16 cellular contexts compared by ENCODE assay signal in genomic region chr15:99578809-99579208, GRCh38. TPM values are rescaled to one million over a fixed set of nuclear protein-coding genes. Genes with fewer than 3 reads are reported as not detected.
DNase-seq lines count a peak whose midpoint lies in the region; ATAC-seq, FAIRE-seq and TF ChIP-seq lines count a peak whose summit lies in the region.
"Had no signal": no experiment of that assay in that cellular context is flagged by ENCODE, and none has a peak within 500 bp of the region (broad histone marks: within the 10 kb centered on the region; RNA-seq: fewer than 3 reads in every experiment).

No MANE protein-coding gene starts in this region.

- TF ChIP-seq RAD21 in K562 (CRISPR knock-in tag; conservative IDR thresholded peaks at IDR 0.05 in 1 of 2, IDR thresholded peaks at IDR 0.05 in 1 of 2): no peak

- H3K9ac ChIP-seq in K562 (ENCODE audit: insufficient read depth in 1 of 2, low read depth in 2 of 2, low read length in 2 of 2): no peak overlapping the region

- TF ChIP-seq POLR2A in K562 (conservative IDR thresholded peaks at IDR 0.05): no peak

- intact Hi-C loops in K562 (cut with micrococcal nuclease): no loop called here

- POLR2A ChIA-PET in K562 (lab: Yijun Ruan, JAX): interaction anchor here (0.6 to 2.9 kb wide), 4 partner anchors 11 to 89 kb away, joined by 3 to 15 read pairs (median 3); no protein-coding TSS in a partner anchor

- H3K4me3 ChIP-seq in K562: no peak overlapping the region
- peak overlapping the region; percentile 7 for H3K4me3 ChIP-seq in osteoblast (ENCODE audit: insufficient read depth, low read length)
- H3K4me3 ChIP-seq: smooth muscle cell, thoracic aorta had no signal

- TF ChIP-seq EP300 in K562 (IDR thresholded peaks at IDR 0.05; ENCODE audit: low read length): no peak

- no TSS peak for BruUV-seq in K562 (replicated peaks; lab: Mats Ljungman, UMichigan)

- H2AFZ ChIP-seq in K562 (ENCODE audit: low read depth, low read length): no peak overlapping the region
- H2AFZ ChIP-seq in osteoblast (ENCODE audit: low read length): no peak overlapping the region

- H3K4me2 ChIP-seq in K562 (ENCODE audit: insufficient read depth, low read length) (peak overlapping the region; percentile 36), osteoblast (ENCODE audit: insufficient read depth, low read length) (peak overlapping the region; percentile 73)
- H3K4me2 ChIP-seq: smooth muscle cell had no signal

- H3K9me1 ChIP-seq in K562 (ENCODE audit: control insufficient read depth, insufficient read depth, low read length): no peaks in the 10 kb centered on the region

- TF ChIP-seq CTCF in K562 (IDR thresholded peaks at IDR 0.05 in 2 of 3, conservative IDR thresholded peaks at IDR 0.05 in 1 of 3; ENCODE audit: insufficient read depth in 2 of 3, low read depth in 1 of 3, low read length in 3 of 3): no peak
- no peak for TF ChIP-seq CTCF in osteoblast (IDR thresholded peaks at IDR 0.05; ENCODE audit: extremely low read depth, low read depth, low read length)

- CTCF ChIA-PET in K562 (lab: Yijun Ruan, JAX; ENCODE audit: low intra/inter-chr PET ratio): no interaction called here

- FAIRE-seq in K562 (lab: Jason Lieb, UNC): no peak
- FAIRE-seq: G401.6 had no signal

- H3K27ac ChIP-seq in K562 (ENCODE audit: extremely low read depth, low read depth, low read length) (no peak overlapping the region), osteoblast (ENCODE audit: low read depth, low read length) (peak overlapping the region; percentile 2)

- no peaks in the 10 kb centered on the region; the same call in 1 of the 2 replicates for H3K9me3 ChIP-seq in K562 (replicated peaks; ENCODE audit: control insufficient read depth, insufficient read depth, low read depth, low read length)
- no peaks in the 10 kb centered on the region for H3K9me3 ChIP-seq in osteoblast (ENCODE audit: low read depth, low read length)
- H3K9me3 ChIP-seq: thoracic aorta had no signal

- H3K27me3 ChIP-seq in K562 (ENCODE audit: control insufficient read depth in 2 of 2, insufficient read depth in 2 of 2, low read length in 2 of 2) (no peaks in the 10 kb centered on the region), osteoblast (ENCODE audit: insufficient read depth, low read length) (no peaks in the 10 kb centered on the region)

- ATAC-seq in GM19351 (IDR thresholded peaks at IDR 0.05; ENCODE audit: unreplicated experiment): peak; percentile 71
- peak; percentile 73 for ATAC-seq in HG02870 (IDR thresholded peaks at IDR 0.05; ENCODE audit: unreplicated experiment)
- ATAC-seq in K562: peak; percentile 72
- no peak for ATAC-seq in HG03280 (IDR thresholded peaks at IDR 0.05; ENCODE audit: unreplicated experiment)
- no peak for ATAC-seq in HG03095 (IDR thresholded peaks at IDR 0.05; ENCODE audit: unreplicated experiment)
- ATAC-seq: CD8-positive, alpha-beta T cell; esophagus mucosa had no signal

- H3K79me2 ChIP-seq in K562 (ENCODE audit: control insufficient read depth, insufficient read depth, low read length) (peaks cover 44% of the 10 kb centered on the region), osteoblast (ENCODE audit: insufficient read depth, low read length) (peaks cover 95% of the 10 kb centered on the region)

- H4K20me1 ChIP-seq in K562 (replicated peaks; ENCODE audit: control insufficient read depth, insufficient read depth, low read length) (0 out of 2 replicates have a peak, but pooled peaks cover 6% of the 10 kb centered on the region), osteoblast (ENCODE audit: insufficient read depth, low read length) (peaks cover 76% of the 10 kb centered on the region)

- in situ Hi-C loops in K562 (cut with MboI): no loop called here

- H3K4me1 ChIP-seq in K562 (replicated peaks in 1 of 2; ENCODE audit: control insufficient read depth in 2 of 2, insufficient read depth in 2 of 2, low read length in 2 of 2): peaks cover 0 to 16% of the 10 kb centered on the region in 2 experiments; a peak in 2 of 5 replicates
- peaks cover 16% of the 10 kb centered on the region for H3K4me1 ChIP-seq in osteoblast (ENCODE audit: insufficient read depth, low read length)

- peak in 1 of 4 experiments; percentile 45 for DNase-seq in K562 (ENCODE audit: extremely low read depth in 1 of 4, low spot score in 3 of 4)
- peak; percentile 22 for DNase-seq in osteoblast (ENCODE audit: insufficient read length, low spot score, missing footprints)
- DNase-seq in retina: no peak
- no peak for DNase-seq in GM19238 (ENCODE audit: insufficient read length, low spot score)
- DNase-seq: CD8-positive, alpha-beta T cell; cerebellar nuclear complex; NCI-H2107; nucleus accumbens had no signal

- no peaks in the 10 kb centered on the region for H3K36me3 ChIP-seq in K562 (ENCODE audit: control insufficient read depth, insufficient read depth, low read length)
- no peaks in the 10 kb centered on the region for H3K36me3 ChIP-seq in osteoblast (ENCODE audit: insufficient read depth, low read length)
- H3K36me3 ChIP-seq: thoracic aorta had no signal

TF ChIP-seq in K562, 482 proteins besides CTCF, POLR2A, EP300 and RAD21:
- TF ChIP-seq ELF1 (tag; IDR thresholded peaks at IDR 0.05): no peak
- TF ChIP-seq RFX5 (IDR thresholded peaks at IDR 0.05; ENCODE audit: low read depth, low read length): no peak
- TF ChIP-seq, protein P1, sequence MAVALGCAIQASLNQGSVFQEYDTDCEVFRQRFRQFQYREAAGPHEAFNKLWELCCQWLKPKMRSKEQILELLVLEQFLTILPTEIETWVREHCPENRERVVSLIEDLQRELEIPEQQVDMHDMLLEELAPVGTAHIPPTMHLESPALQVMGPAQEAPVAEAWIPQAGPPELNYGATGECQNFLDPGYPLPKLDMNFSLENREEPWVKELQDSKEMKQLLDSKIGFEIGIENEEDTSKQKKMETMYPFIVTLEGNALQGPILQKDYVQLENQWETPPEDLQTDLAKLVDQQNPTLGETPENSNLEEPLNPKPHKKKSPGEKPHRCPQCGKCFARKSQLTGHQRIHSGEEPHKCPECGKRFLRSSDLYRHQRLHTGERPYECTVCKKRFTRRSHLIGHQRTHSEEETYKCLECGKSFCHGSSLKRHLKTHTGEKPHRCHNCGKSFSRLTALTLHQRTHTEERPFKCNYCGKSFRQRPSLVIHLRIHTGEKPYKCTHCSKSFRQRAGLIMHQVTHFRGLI (CRISPR knock-in tag; IDR thresholded peaks at IDR 0.05): no peak
- TF ChIP-seq RBBP5 (IDR thresholded peaks at IDR 0.05; ENCODE audit: borderline replicate concordance, insufficient read depth, low read length, poor library complexity, severe bottlenecking): no peak
- TF ChIP-seq ARNT (IDR thresholded peaks at IDR 0.05): no peak
- no peak for TF ChIP-seq SUPT5H (IDR thresholded peaks at IDR 0.05)

RNA-seq across cellular contexts. Expression of gene MEF2A, which starts 13.0 kb away (rescaled TPM):
- total RNA-seq in K562 (2011; cell fraction: chromatin; rRNA removed; ENCODE audit: low replicate concordance): 8.8 and 37.5 TPM in 2 replicates
- total RNA-seq in K562 (2011; cell fraction: nucleolus; rRNA removed): 4.5 and 5.9 TPM in 2 replicates
- 6.2 and 9.9 TPM in 2 replicates for total RNA-seq in K562 (2011; cell fraction: nucleoplasm; rRNA removed)
- 7.7 and 7.8 TPM in 2 replicates for total RNA-seq in K562 (2014; rRNA removed)
- 10.6 and 10.7 TPM in 2 replicates for total RNA-seq in K562 (2014; rRNA removed; fragmentation: Illumina TruSeq; extraction: Trizol)
- total RNA-seq in K562 (2015; rRNA removed; fragmentation: Illumina TruSeq; extraction: Trizol): 7.6 and 8.3 TPM in 2 replicates
- 9.6 and 10.9 TPM in 2 replicates for total RNA-seq in K562 (2021)
- 8.8 and 9.7 TPM in 2 replicates for polyA plus RNA-seq in K562 (2011; rRNA removed)
- 5.3 and 5.4 TPM in 2 replicates for polyA plus RNA-seq in K562 (2011; cell fraction: cytosol; rRNA removed)
- polyA plus RNA-seq in K562 (2011; cell fraction: nucleus; rRNA removed): 14.6 and 15.6 TPM in 2 replicates
- 5.6 and 7.3 TPM in 2 replicates for polyA plus RNA-seq in K562 (2012)
- 8.7 and 9.1 TPM in 2 replicates for polyA plus RNA-seq in K562 (2014; fragmentation: Illumina TruSeq; extraction: Trizol)
- polyA plus RNA-seq in K562 (2014; fragmentation: Nextera tagmentation; extraction: Ambion mirVana): 1 to 10 TPM; 1.6 to 2.1 TPM
- 7.6 and 18.7 TPM in 2 replicates for polyA plus RNA-seq in K562 (2014; rRNA removed)
- 8.9 and 9.9 TPM in 2 replicates for polyA minus RNA-seq in K562 (2011; rRNA and poly(A)+ RNA removed)
- polyA minus RNA-seq in K562 (2011; cell fraction: cytosol; rRNA and poly(A)+ RNA removed): 5.5 and 6.5 TPM in 2 replicates
- 11.2 and 14.4 TPM in 2 replicates for polyA minus RNA-seq in K562 (2011; cell fraction: nucleus; rRNA and poly(A)+ RNA removed)
- 48.3 and 55.4 TPM in 2 replicates for total RNA-seq in osteoblast

Comparison
In these comparisons a context has a peak if more than half of its experiments do, and no peak if none do; other contexts are left out.
1. ATAC-seq: peak in GM19351 (single experiment), HG02870 (single experiment) and K562 (single experiment); none in HG03280 (single experiment) and HG03095 (single experiment).